8 cellular contexts compared by ENCODE assay signal in genomic region chr1:161792740-161793139, GRCh38. TPM values are rescaled to one million over a fixed set of nuclear protein-coding genes. Genes with fewer than 3 reads are reported as not detected.
DNase-seq lines count a peak whose midpoint lies in the region; ATAC-seq, FAIRE-seq and TF ChIP-seq lines count a peak whose summit lies in the region.

No MANE protein-coding gene starts in this region.

- intact Hi-C loops in body of pancreas (cut with DNase I), result loop anchor here (10.0 kb wide), 1 partner anchor 242 kb away; no protein-coding TSS in a partner anchor

- H3K4me3 ChIP-seq in body of pancreas, result no peak overlapping the region

- peak; percentile 43 for DNase-seq in AG08396 (ENCODE audit: low spot score)
- DNase-seq in NCI-H82 (lab: John Stamatoyannopoulos, UW), result peak; percentile 71
- no peak for DNase-seq in body of pancreas
- peak; percentile 57 for DNase-seq in stromal cell of bone marrow (ENCODE audit: low read depth)

- WGBS in body of pancreas, 2 donors, result 39 to 40% methylated on average over 3 of the region's 3 CpGs

- TF ChIP-seq CTCF in GM12874 (IDR thresholded peaks at IDR 0.05; ENCODE audit: insufficient read depth, low read depth, low read length) (peak; percentile 28; the same call in 1 of the 2 replicates), body of pancreas (IDR thresholded peaks at IDR 0.05) (peak; percentile 24 to 56 (median 47))

- FAIRE-seq in islet of Langerhans (lab: Jason Lieb, UNC), result peak; percentile 93

- no peaks in the 10 kb centered on the region for H3K27me3 ChIP-seq in body of pancreas

- peaks cover 6% of the 10 kb centered on the region for H3K4me1 ChIP-seq in body of pancreas

- no peak for TF ChIP-seq POLR2A in body of pancreas (IDR thresholded peaks at IDR 0.05)

- ATAC-seq in HG03565 (IDR thresholded peaks at IDR 0.05; ENCODE audit: unreplicated experiment) (peak; percentile 87), body of pancreas (peak; percentile 47), HG02970 (IDR thresholded peaks at IDR 0.05; ENCODE audit: low FRiP score, unreplicated experiment) (no peak)

- H3K36me3 ChIP-seq in body of pancreas (replicated peaks in 1 of 2; ENCODE audit: insufficient read depth in 1 of 2, low read depth in 2 of 2), result peaks cover 0 to 15% of the 10 kb centered on the region in 2 donors

- no peaks in the 10 kb centered on the region for H3K9me3 ChIP-seq in body of pancreas

- H3K27ac ChIP-seq in body of pancreas, result no peak overlapping the region

RNA-seq across cellular contexts. Expression of gene ATF6, which starts 26.6 kb away (rescaled TPM):
- 10 to 100 TPM; 12.5 to 16.3 TPM for total RNA-seq in body of pancreas

RNA-seq across cellular contexts. Expression of gene DUSP12, which starts 43.2 kb away (rescaled TPM):
- 10 to 100 TPM in 1 of 2 donors, 1 to 10 TPM in 1; 8.2 to 23.3 TPM for total RNA-seq in body of pancreas

Comparison
In these comparisons a context has a peak if more than half of its experiments do, and no peak if none do; other contexts are left out.
1. DNase-seq: peak in AG08396 (single experiment), NCI-H82 (single experiment) and stromal cell of bone marrow (single experiment); none in body of pancreas (0 of 4).